ENCODE assay signal across 1 cellular context in genomic region chr12:107734139-107734538, GRCh38.
TF ChIP-seq lines count a peak whose summit lies in the region.

No MANE protein-coding gene starts in this region.

TF ChIP-seq in K562, 482 proteins besides CTCF, POLR2A, EP300 and RAD21:
- TF ChIP-seq NBN (IDR thresholded peaks at IDR 0.05; ENCODE audit: low read depth), result no peak
- TF ChIP-seq ZC3H4 (CRISPR knock-in tag; IDR thresholded peaks at IDR 0.05; ENCODE audit: borderline replicate concordance), result no peak
- TF ChIP-seq HDAC2 (IDR thresholded peaks at IDR 0.05), result no peak
- no peak for TF ChIP-seq CCAR2 (IDR thresholded peaks at IDR 0.05; ENCODE audit: low read depth, low read length)
- TF ChIP-seq SRSF7 (optimal IDR thresholded peaks at IDR 0.05; ENCODE audit: low read depth, low read length), result no peak
- TF ChIP-seq NCOA6 (IDR thresholded peaks at IDR 0.05), result no peak
- no peak for TF ChIP-seq MCM2 (IDR thresholded peaks at IDR 0.05; ENCODE audit: low read depth)
- no peak for TF ChIP-seq KDM2B (CRISPR knock-in tag; IDR thresholded peaks at IDR 0.05)
- TF ChIP-seq TBP (optimal IDR thresholded peaks at IDR 0.05; ENCODE audit: low read depth, low read length), result no peak
- TF ChIP-seq, protein P1, sequence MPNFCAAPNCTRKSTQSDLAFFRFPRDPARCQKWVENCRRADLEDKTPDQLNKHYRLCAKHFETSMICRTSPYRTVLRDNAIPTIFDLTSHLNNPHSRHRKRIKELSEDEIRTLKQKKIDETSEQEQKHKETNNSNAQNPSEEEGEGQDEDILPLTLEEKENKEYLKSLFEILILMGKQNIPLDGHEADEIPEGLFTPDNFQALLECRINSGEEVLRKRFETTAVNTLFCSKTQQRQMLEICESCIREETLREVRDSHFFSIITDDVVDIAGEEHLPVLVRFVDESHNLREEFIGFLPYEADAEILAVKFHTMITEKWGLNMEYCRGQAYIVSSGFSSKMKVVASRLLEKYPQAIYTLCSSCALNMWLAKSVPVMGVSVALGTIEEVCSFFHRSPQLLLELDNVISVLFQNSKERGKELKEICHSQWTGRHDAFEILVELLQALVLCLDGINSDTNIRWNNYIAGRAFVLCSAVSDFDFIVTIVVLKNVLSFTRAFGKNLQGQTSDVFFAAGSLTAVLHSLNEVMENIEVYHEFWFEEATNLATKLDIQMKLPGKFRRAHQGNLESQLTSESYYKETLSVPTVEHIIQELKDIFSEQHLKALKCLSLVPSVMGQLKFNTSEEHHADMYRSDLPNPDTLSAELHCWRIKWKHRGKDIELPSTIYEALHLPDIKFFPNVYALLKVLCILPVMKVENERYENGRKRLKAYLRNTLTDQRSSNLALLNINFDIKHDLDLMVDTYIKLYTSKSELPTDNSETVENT (CRISPR knock-in tag; IDR thresholded peaks at IDR 0.05), result no peak
- TF ChIP-seq IRF9 (tag; IDR thresholded peaks at IDR 0.05), result no peak
